ENCODE assay signal across 14 cellular contexts in genomic region chr22:25700996-25701815, GRCh38. TPM values are rescaled to one million over a fixed set of nuclear protein-coding genes. Genes with fewer than 3 reads are reported as not detected.
DNase-seq lines count a peak whose midpoint lies in the region; ATAC-seq and TF ChIP-seq lines count a peak whose summit lies in the region.
"Had no signal": no experiment of that assay in that cellular context is flagged by ENCODE, and none has a peak within 500 bp of the region (broad histone marks: within the 10 kb centered on the region; RNA-seq: fewer than 3 reads in every experiment).

No MANE protein-coding gene starts in this region.

- H3K4me3 ChIP-seq in GM23248 (no peak overlapping the region), adipocyte (ENCODE audit: low read length) (no peak overlapping the region), gastrocnemius medialis (no peak overlapping the region)
- H3K4me3 ChIP-seq: Peyer's patch, tibial artery had no signal

- no peak overlapping the region for H2AFZ ChIP-seq in GM23248

- no peaks in the 10 kb centered on the region for H3K4me1 Mint-ChIP-seq in naive thymus-derived CD8-positive, alpha-beta T cell

- H3K9me3 ChIP-seq in GM23248 (ENCODE audit: low read depth) (no peaks in the 10 kb centered on the region), adipocyte (ENCODE audit: control insufficient read depth, low read length) (no peaks in the 10 kb centered on the region), gastrocnemius medialis (no peaks in the 10 kb centered on the region)
- H3K9me3 ChIP-seq: Peyer's patch, tibial artery had no signal

- H3K79me2 ChIP-seq in GM23248 (ENCODE audit: insufficient read depth), result no peaks in the 10 kb centered on the region

- no peaks in the 10 kb centered on the region for H3K9me2 ChIP-seq in GM23248 (ENCODE audit: insufficient read depth)

- WGBS in GM23248 (ENCODE audit: low coverage in 1 of 2, low lambda C conversion rate in 2 of 2, missing lambda C conversion rate in 2 of 2), 2 experiments, result 29 to 32% methylated on average over 16 of the region's 16 CpGs

- H3F3A ChIP-seq in GM23248 (ENCODE audit: insufficient read depth), result no peaks in the 10 kb centered on the region

- no peak for TF ChIP-seq CTCF in gastrocnemius medialis (IDR thresholded peaks at IDR 0.05 in 4 of 5, conservative IDR thresholded peaks at IDR 0.05 in 1 of 5)

- no peak overlapping the region for H3K4me2 ChIP-seq in GM23248 (ENCODE audit: unreplicated experiment)

- POLR2A ChIA-PET in naive thymus-derived CD8-positive, alpha-beta T cell (lab: Charles Lee), result no interaction called here

- in situ Hi-C loops in GM23248 (cut with MboI), result no loop called here
- in situ Hi-C loops in gastrocnemius medialis (cut with MboI; ENCODE audit: low sequenced_read_pairs in 4 of 4), result loop anchor here in 3 of 4 donors (5.0 to 25.0 kb wide), 3 partner anchors 234 to 239 kb away; no protein-coding TSS in a partner anchor

- H3K36me3 ChIP-seq in GM23248 (ENCODE audit: low read depth) (no peaks in the 10 kb centered on the region), adipocyte (ENCODE audit: control insufficient read depth, insufficient read depth, low read length, severe bottlenecking) (peaks cover 29% of the 10 kb centered on the region), gastrocnemius medialis (no peaks in the 10 kb centered on the region)
- H3K36me3 ChIP-seq: Peyer's patch had no signal

- intact Hi-C loops in left cardiac atrium (cut with DNase I), result loop anchor here (2.0 to 10.0 kb wide), 5 partner anchors 146 to 294 kb away; no protein-coding TSS in a partner anchor
- intact Hi-C loops in gastrocnemius medialis (cut with DNase I; ENCODE audit: low total_unique reads), result loop anchor here (5.0 kb wide), 1 partner anchor 71 kb away; no protein-coding TSS in a partner anchor

- H3K9me3 Mint-ChIP-seq in naive thymus-derived CD8-positive, alpha-beta T cell, result no peaks in the 10 kb centered on the region
- H3K9me3 Mint-ChIP-seq: activated naive CD4-positive, alpha-beta T cell treated with anti-CD3 and anti-CD28 coated beads for 36 hours had no signal

- peaks cover 0 to 6% (median 3%) of the 10 kb centered on the region in 3 donors for H3K36me3 Mint-ChIP-seq in naive thymus-derived CD8-positive, alpha-beta T cell

- peak overlapping the region in 1 of 10 donors; percentile 6 for H3K27ac Mint-ChIP-seq in naive thymus-derived CD8-positive, alpha-beta T cell
- H3K27ac Mint-ChIP-seq: activated naive CD4-positive, alpha-beta T cell treated with anti-CD3 and anti-CD28 coated beads for 36 hours had no signal

- DNase-seq in GM23248, result peak; percentile 27
- peak; percentile 69 for DNase-seq in adipocyte (ENCODE audit: low read depth)
- peak; percentile 36 for DNase-seq in left cardiac atrium
- peak; percentile 45 to 61 for DNase-seq in gastrocnemius medialis
- no peak for DNase-seq in naive thymus-derived CD8-positive, alpha-beta T cell
- DNase-seq in NCI-H748 treated with DMSO at 0.1 percent for 48 hours (lab: John Stamatoyannopoulos, UW), result no peak
- DNase-seq in UCSD-AML1 (lab: John Stamatoyannopoulos, UW; ENCODE audit: unreplicated experiment), result no peak
- DNase-seq: activated naive CD4-positive, alpha-beta T cell treated with anti-CD3 and anti-CD28 coated beads for 36 hours; islet precursor cell; NCI-H187 treated with DMSO at 0.1 percent for 48 hours; Peyer's patch; tibial artery had no signal

- no peaks in the 10 kb centered on the region for H4K20me1 ChIP-seq in GM23248 (ENCODE audit: insufficient read depth)

- H3K9ac ChIP-seq in GM23248 (no peak overlapping the region), adipocyte (ENCODE audit: low read length) (no peak overlapping the region)

- H3K27me3 ChIP-seq in GM23248 (replicated peaks; ENCODE audit: insufficient read depth) (no peaks in the 10 kb centered on the region), adipocyte (replicated peaks; ENCODE audit: control insufficient read depth, insufficient read depth, low read length) (no peaks in the 10 kb centered on the region), gastrocnemius medialis (no peaks in the 10 kb centered on the region)
- H3K27me3 ChIP-seq: Peyer's patch, tibial artery had no signal

- ATAC-seq in left cardiac atrium, result peak; percentile 91 to 92
- ATAC-seq in gastrocnemius medialis, result peak; percentile 98
- no peak for ATAC-seq in naive thymus-derived CD8-positive, alpha-beta T cell
- no peak for ATAC-seq in HG02885 (IDR thresholded peaks at IDR 0.05; ENCODE audit: poor library complexity, unreplicated experiment)

- H3K4me3 Mint-ChIP-seq in naive thymus-derived CD8-positive, alpha-beta T cell, result no peak overlapping the region
- H3K4me3 Mint-ChIP-seq: activated naive CD4-positive, alpha-beta T cell treated with anti-CD3 and anti-CD28 coated beads for 36 hours had no signal

- no peak for TF ChIP-seq POLR2A in gastrocnemius medialis (IDR thresholded peaks at IDR 0.05)

- no peaks in the 10 kb centered on the region for H3K27me3 Mint-ChIP-seq in naive thymus-derived CD8-positive, alpha-beta T cell

- no peak overlapping the region for H3K27ac ChIP-seq in GM23248
- H3K27ac ChIP-seq in gastrocnemius medialis, result peak overlapping the region in 3 of 4 donors; percentile 4 to 44 (median 8)
- H3K27ac ChIP-seq: Peyer's patch, tibial artery had no signal

- H3K4me1 ChIP-seq in GM23248 (ENCODE audit: insufficient read depth), result no peaks in the 10 kb centered on the region
- peaks cover 12% of the 10 kb centered on the region for H3K4me1 ChIP-seq in adipocyte (ENCODE audit: control insufficient read depth, insufficient read depth, low read length)
- peaks cover 12 to 13% of the 10 kb centered on the region in 2 donors for H3K4me1 ChIP-seq in gastrocnemius medialis
- H3K4me1 ChIP-seq: Peyer's patch, tibial artery had no signal

RNA-seq across cellular contexts. Expression of gene MYO18B, which starts 40.8 kb away (rescaled TPM):
- total RNA-seq in GM23248 (2014; rRNA removed; shearing (Covaris generic)), result not detected in 2 replicates
- not detected in 2 replicates for polyA plus RNA-seq in GM23248 (2016; fragmentation: Nextera tagmentation; extraction: Ambion mirVana)
- total RNA-seq in left cardiac atrium (100 to 1,000 TPM in 1 of 2 donors, 10 to 100 TPM in 1; 71.6 to 142 TPM), gastrocnemius medialis (100 to 1,000 TPM; 273 to 408 (median 362) TPM)
- 1 to 10 TPM; 1.1 to 1.4 TPM for total RNA-seq in naive thymus-derived CD8-positive, alpha-beta T cell
- under 1 TPM in 1 of 3 donors, not detected in 2; 0.14 TPM for polyA plus RNA-seq in naive thymus-derived CD8-positive, alpha-beta T cell
- total RNA-seq: HT-29 had no signal

Comparison
In these comparisons a context has a peak if more than half of its experiments do, and no peak if none do; other contexts are left out.
1. DNase-seq: peak in GM23248 (single experiment), adipocyte (single experiment), left cardiac atrium (single experiment) and gastrocnemius medialis (2 of 2); none in naive thymus-derived CD8-positive, alpha-beta T cell (0 of 10), NCI-H748 treated with DMSO at 0.1 percent for 48 hours (single experiment) and UCSD-AML1 (single experiment).
2. ATAC-seq: peak in left cardiac atrium (2 of 2) and gastrocnemius medialis (2 of 2); none in naive thymus-derived CD8-positive, alpha-beta T cell (0 of 2) and HG02885 (single experiment).
3. RNA of gene MYO18B, which starts 40.8 kb away (total RNA-seq): 273 to 408 TPM in gastrocnemius medialis and 71.6 to 142 TPM in left cardiac atrium; 1.1 to 1.4 TPM in naive thymus-derived CD8-positive, alpha-beta T cell and not detected in GM23248; every median in the first group is over 10 times any median in the second.